ENCODE assay signal across 3 cellular contexts in the genomic region with DNA sequence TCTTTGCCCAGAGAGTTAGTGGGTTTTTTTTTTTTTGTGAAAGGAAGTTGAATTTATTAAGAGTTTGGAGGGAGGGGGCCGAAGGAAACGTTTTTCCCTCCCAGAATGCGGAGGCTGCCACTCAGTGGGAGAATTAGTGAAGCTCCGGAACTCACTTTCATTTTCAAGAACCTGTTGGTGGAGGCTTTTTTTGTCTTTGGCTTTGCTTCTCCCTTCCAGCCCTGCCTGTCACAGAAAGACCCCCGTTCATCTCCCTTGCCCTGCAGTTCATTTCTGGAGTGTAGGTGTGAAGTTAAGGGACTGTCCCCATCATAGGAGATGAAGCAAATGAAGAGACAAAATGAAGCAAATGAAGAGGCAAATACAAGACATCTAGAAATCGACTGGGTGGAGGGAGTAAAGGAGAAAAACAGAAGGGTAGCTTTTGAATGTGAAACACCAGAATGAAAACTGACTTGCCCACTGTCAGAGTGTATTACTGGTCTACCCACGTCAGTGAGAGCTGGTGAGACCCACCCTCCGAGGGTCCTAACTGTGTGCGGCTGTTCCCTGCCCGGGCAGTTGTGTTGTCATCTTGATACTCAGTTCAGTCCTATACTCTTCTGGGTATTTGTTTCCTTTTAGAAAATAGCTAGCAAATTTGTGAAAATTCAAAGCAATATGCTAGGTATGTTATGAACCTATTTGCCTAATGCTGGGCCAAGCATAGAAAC.
TF ChIP-seq lines count a peak whose summit lies in the region.

No MANE protein-coding gene starts in this region.

TF ChIP-seq in liver, 16 proteins besides CTCF, POLR2A, EP300 and RAD21 (continued from another document):
- TF ChIP-seq JUND (IDR thresholded peaks at IDR 0.05) (no peak), ZBTB33 (IDR thresholded peaks at IDR 0.05) (no peak), FOXA1 (IDR thresholded peaks at IDR 0.05) (no peak), RXRA (IDR thresholded peaks at IDR 0.05) (no peak)
- TF ChIP-seq, protein P1, sequence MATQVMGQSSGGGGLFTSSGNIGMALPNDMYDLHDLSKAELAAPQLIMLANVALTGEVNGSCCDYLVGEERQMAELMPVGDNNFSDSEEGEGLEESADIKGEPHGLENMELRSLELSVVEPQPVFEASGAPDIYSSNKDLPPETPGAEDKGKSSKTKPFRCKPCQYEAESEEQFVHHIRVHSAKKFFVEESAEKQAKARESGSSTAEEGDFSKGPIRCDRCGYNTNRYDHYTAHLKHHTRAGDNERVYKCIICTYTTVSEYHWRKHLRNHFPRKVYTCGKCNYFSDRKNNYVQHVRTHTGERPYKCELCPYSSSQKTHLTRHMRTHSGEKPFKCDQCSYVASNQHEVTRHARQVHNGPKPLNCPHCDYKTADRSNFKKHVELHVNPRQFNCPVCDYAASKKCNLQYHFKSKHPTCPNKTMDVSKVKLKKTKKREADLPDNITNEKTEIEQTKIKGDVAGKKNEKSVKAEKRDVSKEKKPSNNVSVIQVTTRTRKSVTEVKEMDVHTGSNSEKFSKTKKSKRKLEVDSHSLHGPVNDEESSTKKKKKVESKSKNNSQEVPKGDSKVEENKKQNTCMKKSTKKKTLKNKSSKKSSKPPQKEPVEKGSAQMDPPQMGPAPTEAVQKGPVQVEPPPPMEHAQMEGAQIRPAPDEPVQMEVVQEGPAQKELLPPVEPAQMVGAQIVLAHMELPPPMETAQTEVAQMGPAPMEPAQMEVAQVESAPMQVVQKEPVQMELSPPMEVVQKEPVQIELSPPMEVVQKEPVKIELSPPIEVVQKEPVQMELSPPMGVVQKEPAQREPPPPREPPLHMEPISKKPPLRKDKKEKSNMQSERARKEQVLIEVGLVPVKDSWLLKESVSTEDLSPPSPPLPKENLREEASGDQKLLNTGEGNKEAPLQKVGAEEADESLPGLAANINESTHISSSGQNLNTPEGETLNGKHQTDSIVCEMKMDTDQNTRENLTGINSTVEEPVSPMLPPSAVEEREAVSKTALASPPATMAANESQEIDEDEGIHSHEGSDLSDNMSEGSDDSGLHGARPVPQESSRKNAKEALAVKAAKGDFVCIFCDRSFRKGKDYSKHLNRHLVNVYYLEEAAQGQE (IDR thresholded peaks at IDR 0.05) = no peak

TF ChIP-seq in HepG2, 621 proteins besides CTCF, POLR2A, EP300 and RAD21:
- no peak for TF ChIP-seq ZNF260 (CRISPR knock-in tag; IDR thresholded peaks at IDR 0.05; ENCODE audit: borderline replicate concordance, low read depth)
- no peak for TF ChIP-seq SMARCC2 (IDR thresholded peaks at IDR 0.05)
- no peak for TF ChIP-seq ZNF484 (CRISPR knock-in tag; IDR thresholded peaks at IDR 0.05; ENCODE audit: borderline replicate concordance, low read depth)
- TF ChIP-seq ZNF556 (CRISPR knock-in tag; IDR thresholded peaks at IDR 0.05; ENCODE audit: borderline replicate concordance) = no peak
- TF ChIP-seq CEBPB (IDR thresholded peaks at IDR 0.05; ENCODE audit: borderline replicate concordance, low read depth, low read length) = no peak
- TF ChIP-seq THYN1 (CRISPR knock-in tag; IDR thresholded peaks at IDR 0.05; ENCODE audit: borderline replicate concordance, low read depth) = no peak

TF ChIP-seq in GM12878, 131 proteins besides CTCF, POLR2A, EP300 and RAD21 (continued from another document and continues in another):
- TF ChIP-seq ZSCAN29 (IDR thresholded peaks at IDR 0.05) (no peak), CBX5 (IDR thresholded peaks at IDR 0.05; ENCODE audit: low read depth) (no peak), SIN3A (IDR thresholded peaks at IDR 0.05; ENCODE audit: low read depth, low read length) (no peak), PKNOX1 (IDR thresholded peaks at IDR 0.05) (peak; percentile 74; the same call in 1 of the 2 replicates), ATF2 (IDR thresholded peaks at IDR 0.05; ENCODE audit: low read length) (0 out of 2 replicates have a peak, but pooled peaks have one; percentile 13), STAT1 (conservative IDR thresholded peaks at IDR 0.05) (no peak), CREB1 (IDR thresholded peaks at IDR 0.05; ENCODE audit: low read depth) (no peak), SMAD5 (IDR thresholded peaks at IDR 0.05; ENCODE audit: low read depth) (no peak), SPI1 (IDR thresholded peaks at IDR 0.05; ENCODE audit: borderline replicate concordance, insufficient read depth, low read depth, low read length) (no peak), CUX1 (IDR thresholded peaks at IDR 0.05; ENCODE audit: insufficient replicate concordance, low read depth, low read length) (peak; percentile 20), CEBPZ (IDR thresholded peaks at IDR 0.05; ENCODE audit: low read depth, low read length) (no peak), LARP7 (IDR thresholded peaks at IDR 0.05) (no peak), NBN (IDR thresholded peaks at IDR 0.05) (0 out of 2 replicates have a peak, but pooled peaks have one; percentile 17), GATAD2B (conservative IDR thresholded peaks at IDR 0.05; ENCODE audit: low read depth) (no peak), SUZ12 (IDR thresholded peaks at IDR 0.05; ENCODE audit: unreplicated experiment) (no peak), KAT2A (conservative IDR thresholded peaks at IDR 0.05; ENCODE audit: control insufficient read depth, low read depth, low read length) (no peak), HCFC1 (IDR thresholded peaks at IDR 0.05; ENCODE audit: low read length) (no peak), ZNF207 (IDR thresholded peaks at IDR 0.05; ENCODE audit: borderline replicate concordance) (no peak), BCL3 (IDR thresholded peaks at IDR 0.05; ENCODE audit: borderline replicate concordance, insufficient read depth, low read depth, low read length, poor library complexity, severe bottlenecking) (no peak), TBL1XR1 (IDR thresholded peaks at IDR 0.05; ENCODE audit: low read depth, low read length) (no peak), MTA2 (IDR thresholded peaks at IDR 0.05; ENCODE audit: low read depth) (peak; percentile 27; the same call in 1 of the 2 replicates), NFYA (IDR thresholded peaks at IDR 0.05; ENCODE audit: borderline replicate concordance, low read depth, low read length) (no peak), GABPA (IDR thresholded peaks at IDR 0.05; ENCODE audit: low read depth) (no peak), ZNF384 (IDR thresholded peaks at IDR 0.05; ENCODE audit: borderline replicate concordance, low read depth, low read length) (peak; percentile 57; the same call in 1 of the 2 replicates), POLR2AphosphoS5 (IDR thresholded peaks at IDR 0.05; ENCODE audit: low read length) (no peak), ZBTB11 (CRISPR knock-in tag; IDR thresholded peaks at IDR 0.05) (no peak), SMC3 (IDR thresholded peaks at IDR 0.05; ENCODE audit: borderline replicate concordance, low read length) (peak; percentile 43; the same call in 1 of the 2 replicates)
